20 cellular contexts compared by ENCODE assay signal in the genomic region with DNA sequence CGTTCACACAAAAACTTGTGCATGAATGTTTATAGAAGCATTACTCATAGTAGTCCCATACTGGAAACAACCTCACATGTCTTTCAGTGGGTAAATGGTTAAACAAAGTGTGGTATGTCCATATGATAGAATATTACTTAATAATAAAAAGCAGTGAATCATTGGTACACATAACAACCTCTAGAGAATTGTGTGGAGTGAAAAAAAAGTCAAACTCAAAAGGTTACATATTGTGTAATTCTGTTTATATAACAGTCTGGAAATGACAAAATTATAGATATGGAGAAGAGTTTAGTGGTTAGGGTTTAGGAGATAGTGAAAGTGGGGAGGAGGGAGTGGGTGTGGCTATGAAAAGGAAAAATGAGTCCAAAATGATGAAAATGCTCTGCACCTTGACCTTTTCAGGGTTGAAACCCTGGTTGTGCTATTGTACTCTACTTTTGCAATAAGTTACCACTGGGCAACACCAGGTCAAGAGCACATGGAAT.
A peak's percentile ranks its signal among the peaks of the same experiment; 100 is the strongest.
DNase-seq lines count a peak whose midpoint lies in the region; ATAC-seq and TF ChIP-seq lines count a peak whose summit lies in the region.
"Had no signal": no experiment of that assay in that cellular context is flagged by ENCODE, and none has a peak within 500 bp of the region (broad histone marks: within the 10 kb centered on the region; RNA-seq: fewer than 3 reads in every experiment).

No MANE protein-coding gene starts in this region.

- DNase-seq in HT1080 (ENCODE audit: low read depth) (peak; percentile 4), amniotic epithelial cell (ENCODE audit: low read depth) (peak; percentile 93), fibroblast of the aortic adventitia (ENCODE audit: low read depth) (peak; percentile 83), sciatic nerve (ENCODE audit: low spot score) (no peak), A172 (ENCODE audit: low spot score) (no peak)
- DNase-seq: activated naive CD4-positive, alpha-beta T cell treated with anti-CD3 and anti-CD28 coated beads for 36 hours; activated T-cell treated with anti-CD3 and anti-CD28 coated beads, Interleukin-2, amount 50 U/mL, for 48 hours; anterior cingulate cortex; CD4-positive, alpha-beta memory T cell; DMS153; GF-D8; KG1; NCI-H187; NCI-H345; NCI-H774; PC-3; T-helper 1 cell had no signal

- intact Hi-C loops in sciatic nerve (cut with DNase I) = no loop called here

- no peak overlapping the region for H3K4me3 ChIP-seq in fibroblast of the aortic adventitia (ENCODE audit: low read depth, low read length)

- ATAC-seq in sciatic nerve (peak; percentile 88), HG03135 (IDR thresholded peaks at IDR 0.05; ENCODE audit: unreplicated experiment) (no peak), HG03342 (IDR thresholded peaks at IDR 0.05; ENCODE audit: unreplicated experiment) (no peak)
- ATAC-seq: HCT116, PC-3 had no signal

- no peak for TF ChIP-seq CTCF in fibroblast of the aortic adventitia (IDR thresholded peaks at IDR 0.05; ENCODE audit: insufficient read depth, low read length)

Comparison
In these comparisons a context has a peak if more than half of its experiments do, and no peak if none do; other contexts are left out.
1. DNase-seq: peak in HT1080 (single experiment), amniotic epithelial cell (single experiment) and fibroblast of the aortic adventitia (single experiment); none in sciatic nerve (single experiment) and A172 (single experiment).